8 cellular contexts compared by ENCODE assay signal in the genomic region with DNA sequence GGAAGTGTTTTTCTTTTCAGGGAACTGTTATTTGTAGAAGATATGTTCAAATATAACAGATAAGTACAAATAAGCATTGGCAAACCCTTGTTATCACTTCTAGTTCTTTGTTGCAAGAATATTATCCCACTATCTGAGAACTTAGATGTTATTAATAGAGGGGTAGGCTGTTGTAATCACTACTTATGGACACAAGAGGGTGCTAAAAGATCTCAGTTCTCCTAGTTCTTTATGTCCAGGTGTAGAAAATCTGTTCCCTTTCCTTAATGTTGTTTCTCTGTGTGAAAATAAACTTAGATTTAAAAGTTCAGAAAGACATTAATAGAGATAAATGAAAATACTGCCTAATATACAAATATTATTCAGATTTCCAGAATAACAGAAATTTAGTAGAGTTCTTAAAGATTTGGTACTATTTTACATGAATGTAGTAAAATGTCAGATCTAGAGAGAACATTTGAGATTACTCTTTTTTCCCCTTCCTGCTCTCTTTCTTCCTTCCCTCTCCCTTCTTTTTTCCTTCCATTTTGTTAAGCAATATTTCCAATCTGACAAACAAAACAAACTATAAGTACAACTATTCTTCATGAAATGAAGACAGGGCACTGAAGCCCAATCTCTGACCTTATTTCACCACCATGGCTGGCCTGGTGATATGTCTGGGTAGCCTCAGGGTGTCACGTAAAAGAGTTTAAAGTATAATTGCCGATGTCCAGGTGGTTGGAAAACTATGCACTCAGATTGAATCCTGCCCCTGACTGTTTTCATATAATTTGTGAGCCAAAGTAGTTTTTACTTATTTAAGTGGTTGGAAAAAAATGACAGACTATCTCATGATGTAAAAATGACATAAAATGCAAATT. TPM values are rescaled to one million over a fixed set of nuclear protein-coding genes. Genes with fewer than 3 reads are reported as not detected.
DNase-seq lines count a peak whose midpoint lies in the region; ATAC-seq and TF ChIP-seq lines count a peak whose summit lies in the region.

No MANE protein-coding gene starts in this region.

- no peak for DNase-seq in activated CD8-positive, alpha-beta T cell treated with anti-CD3 and anti-CD28 coated beads for 36 hours
- no peak for DNase-seq in activated CD8-positive, alpha-beta T cell treated with anti-CD3 and anti-CD28 coated beads, Interleukin-2, amount 10 ng/mL, durations not matched to agents 7 days and 5 days
- DNase-seq in NCI-H2196 (lab: John Stamatoyannopoulos, UW; ENCODE audit: unreplicated experiment) (peak; percentile 38), brain microvascular endothelial cell (no peak), left lobe of liver (ENCODE audit: low spot score) (no peak), omental fat pad (ENCODE audit: low spot score) (no peak)

- H3K27ac Mint-ChIP-seq in activated CD8-positive, alpha-beta T cell treated with anti-CD3 and anti-CD28 coated beads for 36 hours = no peak overlapping the region
- no peak overlapping the region for H3K27ac Mint-ChIP-seq in activated CD8-positive, alpha-beta T cell treated with anti-CD3 and anti-CD28 coated beads, Interleukin-2, amount 10 ng/mL, durations not matched to agents 7 days and 5 days

- TF ChIP-seq CTCF in activated CD8-positive, alpha-beta T cell treated with anti-CD3 and anti-CD28 coated beads for 36 hours (IDR thresholded peaks at IDR 0.05) = peak; percentile 68
- TF ChIP-seq CTCF in brain microvascular endothelial cell (IDR thresholded peaks at IDR 0.05; ENCODE audit: low read depth, low read length, missing control alignments) (peak; percentile 53), omental fat pad (IDR thresholded peaks at IDR 0.05) (no peak)

- CTCF ChIA-PET in activated CD8-positive, alpha-beta T cell treated with anti-CD3 and anti-CD28 coated beads for 36 hours (lab: Charles Lee) = interaction anchor here (0.6 to 1.6 kb wide), 4 partner anchors 12 to 781 kb away, joined by 3 to 8 read pairs (median 4); no protein-coding TSS in a partner anchor
- CTCF ChIA-PET in activated CD8-positive, alpha-beta T cell treated with anti-CD3 and anti-CD28 coated beads, Interleukin-2, amount 10 ng/mL, durations not matched to agents 7 days and 5 days (lab: Charles Lee) = interaction anchor here (1.5 kb wide), 1 partner anchor 781 kb away, joined by 8 read pairs; no protein-coding TSS in a partner anchor

- intact Hi-C loops in activated CD8-positive, alpha-beta T cell treated with anti-CD3 and anti-CD28 coated beads for 36 hours (cut with micrococcal nuclease) = loop anchor here (2.0 kb wide), 1 partner anchor 781 kb away; no protein-coding TSS in a partner anchor

- H3K36me3 Mint-ChIP-seq in activated CD8-positive, alpha-beta T cell treated with anti-CD3 and anti-CD28 coated beads for 36 hours (ENCODE audit: low read depth) = no peaks in the 10 kb centered on the region
- H3K36me3 Mint-ChIP-seq in activated CD8-positive, alpha-beta T cell treated with anti-CD3 and anti-CD28 coated beads, Interleukin-2, amount 10 ng/mL, durations not matched to agents 7 days and 5 days (ENCODE audit: low read depth) = no peaks in the 10 kb centered on the region

- ATAC-seq in activated CD8-positive, alpha-beta T cell treated with anti-CD3 and anti-CD28 coated beads for 36 hours = no peak
- no peak for ATAC-seq in activated CD8-positive, alpha-beta T cell treated with anti-CD3 and anti-CD28 coated beads, Interleukin-2, amount 10 ng/mL, durations not matched to agents 7 days and 5 days
- ATAC-seq in HG02884 (IDR thresholded peaks at IDR 0.05; ENCODE audit: unreplicated experiment) (peak; percentile 90), left lobe of liver (peak; percentile 91), HG02840 (IDR thresholded peaks at IDR 0.05; ENCODE audit: low FRiP score, unreplicated experiment) (no peak), omental fat pad (ENCODE audit: low FRiP score) (no peak)

- no peak overlapping the region for H3K27ac ChIP-seq in brain microvascular endothelial cell

- no peaks in the 10 kb centered on the region for H3K27me3 ChIP-seq in brain microvascular endothelial cell (replicated peaks)

- H3K4me1 Mint-ChIP-seq in activated CD8-positive, alpha-beta T cell treated with anti-CD3 and anti-CD28 coated beads for 36 hours (ENCODE audit: low read depth) = no peaks in the 10 kb centered on the region
- H3K4me1 Mint-ChIP-seq in activated CD8-positive, alpha-beta T cell treated with anti-CD3 and anti-CD28 coated beads, Interleukin-2, amount 10 ng/mL, durations not matched to agents 7 days and 5 days (ENCODE audit: low read depth) = no peaks in the 10 kb centered on the region

- H3K4me3 ChIP-seq in brain microvascular endothelial cell (ENCODE audit: low read depth, low read length) = no peak overlapping the region

- in situ Hi-C loops in brain microvascular endothelial cell (cut with HindIII; ENCODE audit: low pct_ligation_motif_present, low sequenced_read_pairs) = no loop called here

- POLR2A ChIA-PET in activated CD8-positive, alpha-beta T cell treated with anti-CD3 and anti-CD28 coated beads for 36 hours (lab: Charles Lee) = no interaction called here
- POLR2A ChIA-PET in activated CD8-positive, alpha-beta T cell treated with anti-CD3 and anti-CD28 coated beads, Interleukin-2, amount 10 ng/mL, durations not matched to agents 7 days and 5 days (lab: Charles Lee) = no interaction called here

- no peak overlapping the region for H3K4me3 Mint-ChIP-seq in activated CD8-positive, alpha-beta T cell treated with anti-CD3 and anti-CD28 coated beads for 36 hours
- no peak overlapping the region for H3K4me3 Mint-ChIP-seq in activated CD8-positive, alpha-beta T cell treated with anti-CD3 and anti-CD28 coated beads, Interleukin-2, amount 10 ng/mL, durations not matched to agents 7 days and 5 days

- H3K27me3 Mint-ChIP-seq in activated CD8-positive, alpha-beta T cell treated with anti-CD3 and anti-CD28 coated beads for 36 hours = peaks cover 3% of the 10 kb centered on the region
- H3K27me3 Mint-ChIP-seq in activated CD8-positive, alpha-beta T cell treated with anti-CD3 and anti-CD28 coated beads, Interleukin-2, amount 10 ng/mL, durations not matched to agents 7 days and 5 days (ENCODE audit: low read depth) = no peaks in the 10 kb centered on the region

- H3K36me3 ChIP-seq in brain microvascular endothelial cell (replicated peaks) = no peaks in the 10 kb centered on the region

- no peaks in the 10 kb centered on the region for H3K9me3 Mint-ChIP-seq in activated CD8-positive, alpha-beta T cell treated with anti-CD3 and anti-CD28 coated beads for 36 hours
- H3K9me3 Mint-ChIP-seq in activated CD8-positive, alpha-beta T cell treated with anti-CD3 and anti-CD28 coated beads, Interleukin-2, amount 10 ng/mL, durations not matched to agents 7 days and 5 days (ENCODE audit: insufficient read depth) = no peaks in the 10 kb centered on the region

RNA-seq across cellular contexts. Expression of gene C5orf46, which starts 43.6 kb away (rescaled TPM):
- total RNA-seq in activated CD8-positive, alpha-beta T cell treated with anti-CD3 and anti-CD28 coated beads for 36 hours = not detected
- total RNA-seq in activated CD8-positive, alpha-beta T cell treated with anti-CD3 and anti-CD28 coated beads, Interleukin-2, amount 10 ng/mL, durations not matched to agents 7 days and 5 days = not detected
- total RNA-seq in left lobe of liver = not detected
- not detected for total RNA-seq in omental fat pad

Comparison
In these comparisons a context has a peak if more than half of its experiments do, and no peak if none do; other contexts are left out.
1. ATAC-seq: peak in HG02884 (single experiment) and left lobe of liver (single experiment); none in activated CD8-positive, alpha-beta T cell treated with anti-CD3 and anti-CD28 coated beads for 36 hours (single experiment), activated CD8-positive, alpha-beta T cell treated with anti-CD3 and anti-CD28 coated beads, Interleukin-2, amount 10 ng/mL, durations not matched to agents 7 days and 5 days (single experiment), HG02840 (single experiment) and omental fat pad (single experiment).
2. CTCF ChIP-seq: peak in activated CD8-positive, alpha-beta T cell treated with anti-CD3 and anti-CD28 coated beads for 36 hours (single experiment) and brain microvascular endothelial cell (single experiment); none in omental fat pad (0 of 3).